ENCODE assay signal across 8 cellular contexts in genomic region chr6:129744201-129744879, GRCh38. TPM values are rescaled to one million over a fixed set of nuclear protein-coding genes. Genes with fewer than 3 reads are reported as not detected.
DNase-seq lines count a peak whose midpoint lies in the region; ATAC-seq and TF ChIP-seq lines count a peak whose summit lies in the region.

No MANE protein-coding gene starts in this region.

- no peaks in the 10 kb centered on the region for H3K9me3 Mint-ChIP-seq in activated T-cell treated with anti-CD3 and anti-CD28 coated beads, Interleukin-2, amount 50 U/mL, for 4 hours

- peak overlapping the region; percentile 18; the same call in 1 of the 2 replicates for H3K27ac ChIP-seq in HEK293 (ENCODE audit: extremely low read depth, low read depth, low read length)

- no peaks in the 10 kb centered on the region for H3K9me3 ChIP-seq in HEK293 (ENCODE audit: control insufficient read depth, insufficient read depth, low read depth, low read length)

- POLR2A ChIA-PET in HEK293 (lab: Yijun Ruan, JAX), result interaction anchor here (0.7 to 3.2 kb wide), 3 partner anchors 23 to 137 kb away, joined by 3 to 11 read pairs (median 5); partner anchors contain the start of gene ARHGAP18

- no peaks in the 10 kb centered on the region for H3K27me3 Mint-ChIP-seq in activated T-cell treated with anti-CD3 and anti-CD28 coated beads, Interleukin-2, amount 50 U/mL, for 4 hours (ENCODE audit: low read depth)

- no peak for TF ChIP-seq CTCF in AG09309 (IDR thresholded peaks at IDR 0.05; ENCODE audit: control insufficient read depth, insufficient read depth, low read depth, low read length, missing control alignments)
- no peak for TF ChIP-seq CTCF in HEK293 (tag by site-specific recombination; IDR thresholded peaks at IDR 0.05)

- H3K36me3 Mint-ChIP-seq in activated T-cell treated with anti-CD3 and anti-CD28 coated beads, Interleukin-2, amount 50 U/mL, for 4 hours (ENCODE audit: insufficient read depth), result peaks cover 2% of the 10 kb centered on the region

- H3K4me1 Mint-ChIP-seq in activated T-cell treated with anti-CD3 and anti-CD28 coated beads, Interleukin-2, amount 50 U/mL, for 4 hours (ENCODE audit: low read depth), result peaks cover 44% of the 10 kb centered on the region

- no peak overlapping the region for H3K4me3 Mint-ChIP-seq in activated T-cell treated with anti-CD3 and anti-CD28 coated beads, Interleukin-2, amount 50 U/mL, for 4 hours

- DNase-seq in AG09309 (ENCODE audit: low read depth), result peak; percentile 14
- DNase-seq in left kidney (ENCODE audit: low read depth, low spot score), result peak; percentile 83
- DNase-seq in activated T-cell treated with anti-CD3 and anti-CD28 coated beads, Interleukin-2, amount 50 U/mL, for 4 hours, result no peak
- DNase-seq in NCI-H526 treated with DMSO at 0.1 percent for 48 hours (lab: John Stamatoyannopoulos, UW), result no peak

- H3K4me3 ChIP-seq in AG09309 (ENCODE audit: control insufficient read depth, low read depth, low read length) (no peak overlapping the region), HEK293 (ENCODE audit: low read depth, low read length) (no peak overlapping the region)

- no peaks in the 10 kb centered on the region for H3K36me3 ChIP-seq in HEK293 (ENCODE audit: control insufficient read depth in 2 of 2, insufficient read depth in 1 of 2, low read length in 2 of 2)

- H3K4me1 ChIP-seq in HEK293 (ENCODE audit: control insufficient read depth, insufficient read depth, low read length), result peaks cover 21% of the 10 kb centered on the region

- ATAC-seq in SK-N-SH treated with all-trans-retinoic acid at 6 μM for 48 hours, result peak; percentile 89
- ATAC-seq in activated T-cell treated with anti-CD3 and anti-CD28 coated beads, Interleukin-2, amount 50 U/mL, for 4 hours, result no peak
- no peak for ATAC-seq in HG03520 (IDR thresholded peaks at IDR 0.05; ENCODE audit: unreplicated experiment)
- ATAC-seq in GM18870 (IDR thresholded peaks at IDR 0.05; ENCODE audit: unreplicated experiment), result no peak

- CTCF ChIA-PET in HEK293 (lab: Yijun Ruan, JAX), result interaction anchor here (0.6 to 5.0 kb wide), 17 partner anchors 12 to 1037 kb away, joined by 3 to 39 read pairs (median 4); no protein-coding TSS in a partner anchor

TF ChIP-seq in HEK293, 187 proteins besides CTCF, POLR2A, EP300 and RAD21 (continues in another document):
- TF ChIP-seq ZNF148 (tag by site-specific recombination; IDR thresholded peaks at IDR 0.05; ENCODE audit: borderline replicate concordance), result no peak
- TF ChIP-seq ZNF677 (tag by site-specific recombination; IDR thresholded peaks at IDR 0.05), result no peak
- no peak for TF ChIP-seq ZFHX2 (tag by site-specific recombination; conservative IDR thresholded peaks at IDR 0.05)
- no peak for TF ChIP-seq ZNF488 (tag by site-specific recombination; IDR thresholded peaks at IDR 0.05)
- TF ChIP-seq ZFP3 (tag by site-specific recombination; IDR thresholded peaks at IDR 0.05; ENCODE audit: low read depth), result no peak
- no peak for TF ChIP-seq ZSCAN4 (tag by site-specific recombination; IDR thresholded peaks at IDR 0.05)
- TF ChIP-seq ZNF560 (tag by site-specific recombination; IDR thresholded peaks at IDR 0.05; ENCODE audit: borderline replicate concordance), result no peak
- TF ChIP-seq ZNF202 (tag by site-specific recombination; IDR thresholded peaks at IDR 0.05; ENCODE audit: borderline replicate concordance), result no peak
- TF ChIP-seq ZBTB48 (tag by site-specific recombination; IDR thresholded peaks at IDR 0.05), result peak; percentile 69
- no peak for TF ChIP-seq ZNF529 (tag by site-specific recombination; IDR thresholded peaks at IDR 0.05; ENCODE audit: insufficient replicate concordance)
- no peak for TF ChIP-seq ZNF19 (tag by site-specific recombination; IDR thresholded peaks at IDR 0.05; ENCODE audit: low read depth)

TF ChIP-seq in SK-N-SH treated with all-trans-retinoic acid at 6 μM for 48 hours, 23 proteins besides CTCF, POLR2A, EP300 and RAD21:
- TF ChIP-seq ZC3H10 (CRISPR knock-in tag; IDR thresholded peaks at IDR 0.05), result 0 out of 2 replicates have a peak, but pooled peaks have one; percentile 4
- TF ChIP-seq ZNF70 (CRISPR knock-in tag; IDR thresholded peaks at IDR 0.05), result no peak
- no peak for TF ChIP-seq TSHZ2 (CRISPR knock-in tag; IDR thresholded peaks at IDR 0.05)
- TF ChIP-seq TOX (CRISPR knock-in tag; IDR thresholded peaks at IDR 0.05; ENCODE audit: borderline replicate concordance), result peak; percentile 48; the same call in 1 of the 2 replicates

RNA-seq across cellular contexts. Expression of gene ARHGAP18, which starts 34.4 kb away (rescaled TPM):
- 1 to 10 TPM; 2.1 to 2.5 (median 2.3) TPM for total RNA-seq in activated T-cell treated with anti-CD3 and anti-CD28 coated beads, Interleukin-2, amount 50 U/mL, for 4 hours

Comparison
In these comparisons a context has a peak if more than half of its experiments do, and no peak if none do; other contexts are left out.
1. DNase-seq: peak in AG09309 (single experiment) and left kidney (single experiment); none in activated T-cell treated with anti-CD3 and anti-CD28 coated beads, Interleukin-2, amount 50 U/mL, for 4 hours (single experiment) and NCI-H526 treated with DMSO at 0.1 percent for 48 hours (single experiment).